In the genomic region with DNA sequence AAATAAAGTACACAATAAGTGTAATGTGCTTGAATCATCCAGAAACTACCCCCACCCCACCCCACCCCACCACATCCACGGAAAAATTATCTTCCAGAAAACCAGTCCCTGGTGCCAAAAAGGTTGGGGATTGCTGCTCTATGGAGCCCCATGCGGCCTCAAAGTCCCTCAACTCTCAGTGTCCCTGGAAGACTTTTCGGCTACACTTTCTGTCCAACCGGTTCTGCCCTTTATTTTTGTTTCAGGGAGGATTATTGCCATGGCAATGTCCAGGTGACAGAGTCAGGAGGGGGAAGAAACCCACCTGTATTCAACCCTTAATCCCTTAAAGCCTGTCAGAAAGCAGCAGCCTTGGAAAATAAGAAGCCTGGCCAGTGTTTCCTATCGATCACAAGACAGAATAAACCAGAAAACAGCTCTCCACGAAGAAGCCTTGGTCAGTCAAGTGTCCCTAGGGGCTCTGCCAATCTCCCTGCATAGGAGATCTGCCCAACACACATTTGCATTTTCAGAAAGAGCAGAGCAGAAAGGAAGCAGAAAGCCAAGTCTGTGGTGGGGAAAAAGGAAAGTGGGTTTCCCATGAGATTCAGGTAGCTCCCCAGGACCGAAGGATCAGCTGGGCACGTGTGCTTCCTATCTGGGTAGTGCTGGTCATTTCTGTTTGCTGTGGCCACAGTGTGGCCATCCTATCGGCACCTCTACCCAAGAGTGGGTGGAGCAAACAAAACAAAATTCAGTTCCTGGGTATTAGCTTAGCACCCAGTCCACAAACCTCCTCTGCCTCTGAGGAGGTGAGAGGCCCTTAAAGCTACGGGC, we compare ENCODE assay signal across 1 cellular context.
TF ChIP-seq lines count a peak whose summit lies in the region.

No MANE protein-coding gene starts in this region.

TF ChIP-seq in H1, 55 proteins besides CTCF, POLR2A, EP300 and RAD21 (continued from another document):
- TF ChIP-seq POU5F1 (IDR thresholded peaks at IDR 0.05; ENCODE audit: low read depth, low read length): no peak
- no peak for TF ChIP-seq POLR2AphosphoS5 (IDR thresholded peaks at IDR 0.05; ENCODE audit: low read depth, low read length)
- no peak for TF ChIP-seq MAFK (IDR thresholded peaks at IDR 0.05; ENCODE audit: low read depth, low read length)
